Comparison of ENCODE assay signal across 17 cellular contexts in genomic region chr2:97741686-97742085, GRCh38. TPM values are rescaled to one million over a fixed set of nuclear protein-coding genes. Genes with fewer than 3 reads are reported as not detected.
DNase-seq lines count a peak whose midpoint lies in the region; ATAC-seq and TF ChIP-seq lines count a peak whose summit lies in the region.
"Had no signal": no experiment of that assay in that cellular context is flagged by ENCODE, and none has a peak within 500 bp of the region (broad histone marks: within the 10 kb centered on the region; RNA-seq: fewer than 3 reads in every experiment).

No MANE protein-coding gene starts in this region.

- H3K9me3 Mint-ChIP-seq in activated T-cell treated with anti-CD3 and anti-CD28 coated beads, Interleukin-2, amount 50 U/mL, for 24 hours: no peaks in the 10 kb centered on the region
- no peaks in the 10 kb centered on the region for H3K9me3 Mint-ChIP-seq in activated T-cell treated with anti-CD3 and anti-CD28 coated beads, Interleukin-2, amount 50 U/mL, for 4 hours
- no peaks in the 10 kb centered on the region for H3K9me3 Mint-ChIP-seq in activated naive CD8-positive, alpha-beta T cell treated with anti-CD3 and anti-CD28 coated beads for 36 hours

- H3K4me1 ChIP-seq in Peyer's patch: peaks cover 0 to 7% (median 1%) of the 10 kb centered on the region in 4 donors
- H3K4me1 ChIP-seq in osteoblast (ENCODE audit: insufficient read depth, low read length): no peaks in the 10 kb centered on the region
- H3K4me1 ChIP-seq: Caco-2, gastrocnemius medialis had no signal

- no peak overlapping the region for H3K4me2 ChIP-seq in osteoblast (ENCODE audit: insufficient read depth, low read length)

- peaks cover 0 to 7% (median 0%) of the 10 kb centered on the region in 3 donors for H3K36me3 ChIP-seq in Peyer's patch
- H3K36me3 ChIP-seq in osteoblast (ENCODE audit: insufficient read depth, low read length): no peaks in the 10 kb centered on the region
- H3K36me3 ChIP-seq: ovary had no signal

- no peak for ATAC-seq in activated T-cell treated with anti-CD3 and anti-CD28 coated beads, Interleukin-2, amount 50 U/mL, for 4 hours
- no peak for ATAC-seq in GM19324 (IDR thresholded peaks at IDR 0.05; ENCODE audit: low FRiP score, unreplicated experiment)
- ATAC-seq: gastrocnemius medialis had no signal

- H3K4me1 Mint-ChIP-seq in activated T-cell treated with anti-CD3 and anti-CD28 coated beads, Interleukin-2, amount 50 U/mL, for 24 hours (ENCODE audit: low read depth): peaks cover 61% of the 10 kb centered on the region
- peaks cover 62% of the 10 kb centered on the region for H3K4me1 Mint-ChIP-seq in activated T-cell treated with anti-CD3 and anti-CD28 coated beads, Interleukin-2, amount 50 U/mL, for 4 hours (ENCODE audit: low read depth)
- H3K4me1 Mint-ChIP-seq in activated naive CD8-positive, alpha-beta T cell treated with anti-CD3 and anti-CD28 coated beads for 36 hours: peaks cover 50% of the 10 kb centered on the region

- H3K27ac ChIP-seq in Peyer's patch (no peak overlapping the region), osteoblast (ENCODE audit: low read depth, low read length) (no peak overlapping the region)
- H3K27ac ChIP-seq: gastrocnemius medialis, ovary had no signal

- H3K27ac Mint-ChIP-seq in activated T-cell treated with anti-CD3 and anti-CD28 coated beads, Interleukin-2, amount 50 U/mL, for 24 hours: peak overlapping the region; percentile 89
- peak overlapping the region; percentile 88 for H3K27ac Mint-ChIP-seq in activated naive CD8-positive, alpha-beta T cell treated with anti-CD3 and anti-CD28 coated beads for 36 hours

- H3K4me3 Mint-ChIP-seq in activated T-cell treated with anti-CD3 and anti-CD28 coated beads, Interleukin-2, amount 50 U/mL, for 24 hours: no peak overlapping the region
- H3K4me3 Mint-ChIP-seq in activated T-cell treated with anti-CD3 and anti-CD28 coated beads, Interleukin-2, amount 50 U/mL, for 4 hours: no peak overlapping the region
- H3K4me3 Mint-ChIP-seq in activated naive CD8-positive, alpha-beta T cell treated with anti-CD3 and anti-CD28 coated beads for 36 hours: no peak overlapping the region

- peaks cover 71% of the 10 kb centered on the region for H3K36me3 Mint-ChIP-seq in activated T-cell treated with anti-CD3 and anti-CD28 coated beads, Interleukin-2, amount 50 U/mL, for 24 hours (ENCODE audit: low read depth)
- H3K36me3 Mint-ChIP-seq in activated T-cell treated with anti-CD3 and anti-CD28 coated beads, Interleukin-2, amount 50 U/mL, for 4 hours (ENCODE audit: insufficient read depth): peaks cover 31% of the 10 kb centered on the region
- peaks cover 47% of the 10 kb centered on the region for H3K36me3 Mint-ChIP-seq in activated naive CD8-positive, alpha-beta T cell treated with anti-CD3 and anti-CD28 coated beads for 36 hours

- H3K79me2 ChIP-seq in osteoblast (ENCODE audit: insufficient read depth, low read length): no peaks in the 10 kb centered on the region

- peak; percentile 32 for DNase-seq in activated T-cell treated with anti-CD3 and anti-CD28 coated beads, Interleukin-2, amount 50 U/mL, for 24 hours
- no peak for DNase-seq in activated T-cell treated with anti-CD3 and anti-CD28 coated beads, Interleukin-2, amount 50 U/mL, for 4 hours
- DNase-seq in Peyer's patch (peak in 2 of 3 donors; percentile 15 to 19), osteoblast (ENCODE audit: insufficient read length, low spot score, missing footprints) (peak; percentile 84), T1000 (lab: John Stamatoyannopoulos, UW) (no peak)
- DNase-seq in activated naive CD8-positive, alpha-beta T cell treated with anti-CD3 and anti-CD28 coated beads for 36 hours: no peak
- DNase-seq in stimulated activated CD4-positive, alpha-beta T cell treated with anti-CD3 and anti-CD28 coated beads, Interleukin-2, amount 100 ng/mL, for 48 hours: no peak
- DNase-seq: left colon; ovary; stimulated activated CD4-positive, alpha-beta T cell treated with anti-CD3 and anti-CD28 coated beads, Interleukin-1b, Interleukin-23, amount 100 ng/mL, for 48 hours; substantia nigra had no signal

- no peaks in the 10 kb centered on the region for H3K9me3 ChIP-seq in Peyer's patch
- no peaks in the 10 kb centered on the region for H3K9me3 ChIP-seq in osteoblast (ENCODE audit: low read depth, low read length)
- H3K9me3 ChIP-seq: Caco-2, gastrocnemius medialis, ovary had no signal

- H3K4me3 ChIP-seq in Peyer's patch: no peak overlapping the region
- no peak overlapping the region for H3K4me3 ChIP-seq in osteoblast (ENCODE audit: insufficient read depth, low read length)
- H3K4me3 ChIP-seq: gastrocnemius medialis, ovary had no signal

- no peak for TF ChIP-seq POLR2A in Peyer's patch (IDR thresholded peaks at IDR 0.05)

- H3K27me3 ChIP-seq in Peyer's patch (no peaks in the 10 kb centered on the region), osteoblast (ENCODE audit: insufficient read depth, low read length) (no peaks in the 10 kb centered on the region)
- H3K27me3 ChIP-seq: gastrocnemius medialis, ovary had no signal

- TF ChIP-seq CTCF in Peyer's patch (IDR thresholded peaks at IDR 0.05): no peak
- TF ChIP-seq CTCF in osteoblast (IDR thresholded peaks at IDR 0.05; ENCODE audit: extremely low read depth, low read depth, low read length): no peak

- no peaks in the 10 kb centered on the region for H3K27me3 Mint-ChIP-seq in activated T-cell treated with anti-CD3 and anti-CD28 coated beads, Interleukin-2, amount 50 U/mL, for 24 hours
- no peaks in the 10 kb centered on the region for H3K27me3 Mint-ChIP-seq in activated T-cell treated with anti-CD3 and anti-CD28 coated beads, Interleukin-2, amount 50 U/mL, for 4 hours (ENCODE audit: low read depth)
- no peaks in the 10 kb centered on the region for H3K27me3 Mint-ChIP-seq in activated naive CD8-positive, alpha-beta T cell treated with anti-CD3 and anti-CD28 coated beads for 36 hours

- no peaks in the 10 kb centered on the region for H4K20me1 ChIP-seq in osteoblast (ENCODE audit: insufficient read depth, low read length)

- H2AFZ ChIP-seq in osteoblast (ENCODE audit: low read length): no peak overlapping the region

RNA-seq across cellular contexts. Expression of gene ZAP70, which starts 28.3 kb away (rescaled TPM):
- total RNA-seq in activated T-cell treated with anti-CD3 and anti-CD28 coated beads, Interleukin-2, amount 50 U/mL, for 4 hours: 100 to 1,000 TPM; 156 to 194 (median 186) TPM
- total RNA-seq in Peyer's patch (10 to 100 TPM; 11.5 to 75.1 (median 27.2) TPM), osteoblast (under 0.01 TPM in 2 replicates)
- 100 to 1,000 TPM; 198 to 204 TPM for total RNA-seq in activated naive CD8-positive, alpha-beta T cell treated with anti-CD3 and anti-CD28 coated beads for 36 hours
- total RNA-seq: bronchial epithelial cell, H4, NCI-H460 had no signal

Comparison
In these comparisons a context has a peak if more than half of its experiments do, and no peak if none do; other contexts are left out.
1. DNase-seq: peak in activated T-cell treated with anti-CD3 and anti-CD28 coated beads, Interleukin-2, amount 50 U/mL, for 24 hours (single experiment), Peyer's patch (2 of 3) and osteoblast (single experiment); none in activated T-cell treated with anti-CD3 and anti-CD28 coated beads, Interleukin-2, amount 50 U/mL, for 4 hours (single experiment), activated naive CD8-positive, alpha-beta T cell treated with anti-CD3 and anti-CD28 coated beads for 36 hours (single experiment), stimulated activated CD4-positive, alpha-beta T cell treated with anti-CD3 and anti-CD28 coated beads, Interleukin-2, amount 100 ng/mL, for 48 hours (0 of 2) and T1000 (single experiment).
2. RNA of gene ZAP70, which starts 28.3 kb away (total RNA-seq): 198 to 204 TPM in activated naive CD8-positive, alpha-beta T cell treated with anti-CD3 and anti-CD28 coated beads for 36 hours, 156 to 194 TPM in activated T-cell treated with anti-CD3 and anti-CD28 coated beads, Interleukin-2, amount 50 U/mL, for 4 hours and 11.5 to 75.1 TPM in Peyer's patch; under 0.01 TPM in osteoblast; every median in the first group is over 10 times any median in the second.